In genomic region chr17:42554250-42555121, GRCh38 we compare ENCODE assay signal across 8 cellular contexts. TPM values are rescaled to one million over a fixed set of nuclear protein-coding genes. Genes with fewer than 3 reads are reported as not detected.
DNase-seq lines count a peak whose midpoint lies in the region; ATAC-seq, FAIRE-seq and TF ChIP-seq lines count a peak whose summit lies in the region.

No MANE protein-coding gene starts in this region.

- 3% methylated on average over 45 of the region's 82 CpGs for WGBS in A549 (ENCODE audit: missing lambda C conversion rate)

- TF ChIP-seq EP300 in A549 (IDR thresholded peaks at IDR 0.05): no peak

- peaks cover 22% of the 10 kb centered on the region for H3K4me1 Mint-ChIP-seq in activated CD4-positive, alpha-beta T cell treated with anti-CD3 and anti-CD28 coated beads for 36 hours

- no peaks in the 10 kb centered on the region for H3K9me3 ChIP-seq in A549

- no peaks in the 10 kb centered on the region for H3K9me3 Mint-ChIP-seq in activated CD4-positive, alpha-beta T cell treated with anti-CD3 and anti-CD28 coated beads for 36 hours (ENCODE audit: low read depth)

- peak overlapping the region; percentile 85 for H3K4me3 Mint-ChIP-seq in activated CD4-positive, alpha-beta T cell treated with anti-CD3 and anti-CD28 coated beads for 36 hours

- ATAC-seq in A549 (peak; percentile 81 to 89), HG03095 (IDR thresholded peaks at IDR 0.05; ENCODE audit: unreplicated experiment) (peak; percentile 64)
- ATAC-seq in activated CD4-positive, alpha-beta T cell treated with anti-CD3 and anti-CD28 coated beads for 36 hours: peak; percentile 85

- FAIRE-seq in A549 (lab: Jason Lieb, UNC): no peak

- no peak for TF ChIP-seq CTCF in A549 (IDR thresholded peaks at IDR 0.05)

- TF ChIP-seq POLR2A in A549 (IDR thresholded peaks at IDR 0.05; ENCODE audit: low read length): peak; percentile 88
- TF ChIP-seq POLR2A in GM18526 (IDR thresholded peaks at IDR 0.05; ENCODE audit: extremely low read depth, insufficient read length): peak; percentile 78

- no peak for TF ChIP-seq RAD21 in A549 (conservative IDR thresholded peaks at IDR 0.05 in 1 of 2, IDR thresholded peaks at IDR 0.05 in 1 of 2)

- H3K4me3 ChIP-seq in A549: peak overlapping the region; percentile 87

- H3K4me2 ChIP-seq in A549: peak overlapping the region; percentile 92

- POLR2A ChIA-PET in A549 (lab: Yijun Ruan, JAX): interaction anchor here (0.7 to 1.8 kb wide), 7 partner anchors 12 to 444 kb away, joined by 3 to 7 read pairs (median 4); partner anchors contain the start of genes MLX, NAGLU, PSMC3IP and RPL27
- POLR2A ChIA-PET in activated CD4-positive, alpha-beta T cell treated with anti-CD3 and anti-CD28 coated beads for 36 hours (lab: Charles Lee): interaction anchor here (0.6 kb wide), 2 partner anchors 260 to 569 kb away, joined by 3 to 4 read pairs; no protein-coding TSS in a partner anchor

- H3K27ac Mint-ChIP-seq in activated CD4-positive, alpha-beta T cell treated with anti-CD3 and anti-CD28 coated beads for 36 hours: peak overlapping the region; percentile 92

- no peaks in the 10 kb centered on the region for H3K27me3 ChIP-seq in layer of hippocampus (ENCODE audit: control insufficient read depth, insufficient read depth, low read length)

- CTCF ChIA-PET in A549 (lab: Yijun Ruan, JAX): interaction anchor here (0.6 to 3.3 kb wide), 10 partner anchors 9 to 234 kb away, joined by 3 to 13 read pairs (median 4); partner anchors contain the start of genes NAGLU and PSMC3IP
- CTCF ChIA-PET in activated CD4-positive, alpha-beta T cell treated with anti-CD3 and anti-CD28 coated beads for 36 hours (lab: Charles Lee): interaction anchor here (0.5 to 2.0 kb wide), 6 partner anchors 13 to 301 kb away, joined by 3 to 8 read pairs (median 3); partner anchors contain the start of genes NAGLU and PSMC3IP

- peak overlapping the region; percentile 94 for H3K27ac ChIP-seq in A549
- peak overlapping the region; percentile 85 for H3K27ac ChIP-seq in cingulate gyrus (ENCODE audit: low read depth, low read length)
- peak overlapping the region; percentile 87 for H3K27ac ChIP-seq in layer of hippocampus (ENCODE audit: low read depth, low read length)

- no peaks in the 10 kb centered on the region for H3K36me3 Mint-ChIP-seq in activated CD4-positive, alpha-beta T cell treated with anti-CD3 and anti-CD28 coated beads for 36 hours (ENCODE audit: low read depth)

- intact Hi-C loops in activated CD4-positive, alpha-beta T cell treated with anti-CD3 and anti-CD28 coated beads for 36 hours (cut with DNase I, micrococcal nuclease): loop anchor here (1.0 kb wide), 1 partner anchor 18 kb away; the partner anchor contains the start of gene NAGLU (in 2 of the 2)

- H3K4me1 ChIP-seq in A549: peaks cover 17% of the 10 kb centered on the region

- DNase-seq in A549 (ENCODE audit: low read depth in 1 of 2, low spot score in 1 of 2) (peak; percentile 82 to 88), NCI-H446 (lab: John Stamatoyannopoulos, UW) (peak; percentile 11 to 78)
- peak; percentile 85 for DNase-seq in activated CD4-positive, alpha-beta T cell treated with anti-CD3 and anti-CD28 coated beads for 36 hours
- peak; percentile 75 for DNase-seq in stimulated activated CD4-positive, alpha-beta T cell treated with anti-CD3 and anti-CD28 coated beads, Interleukin-1b, Interleukin-23, amount 100 ng/mL, for 48 hours

- H3K27me3 Mint-ChIP-seq in activated CD4-positive, alpha-beta T cell treated with anti-CD3 and anti-CD28 coated beads for 36 hours: no peaks in the 10 kb centered on the region

TF ChIP-seq in A549, 52 proteins besides CTCF, POLR2A, EP300 and RAD21 (continues in another document):
- TF ChIP-seq JUN (IDR thresholded peaks at IDR 0.05) (peak; percentile 76 to 92; a peak in 4 of 5 replicates), GATA3 (IDR thresholded peaks at IDR 0.05; ENCODE audit: borderline replicate concordance) (peak; percentile 38), BCL3 (IDR thresholded peaks at IDR 0.05) (peak; percentile 83), MAX (IDR thresholded peaks at IDR 0.05) (peak; percentile 91), EHF (CRISPR knock-in tag; IDR thresholded peaks at IDR 0.05) (no peak), MAZ (IDR thresholded peaks at IDR 0.05; ENCODE audit: borderline replicate concordance, low read depth, low read length) (no peak), HDAC2 (IDR thresholded peaks at IDR 0.05) (no peak), FOXS1 (CRISPR knock-in tag; IDR thresholded peaks at IDR 0.05) (no peak), USF2 (IDR thresholded peaks at IDR 0.05) (no peak), ZSCAN20 (CRISPR knock-in tag; IDR thresholded peaks at IDR 0.05) (no peak), TFCP2L1 (CRISPR knock-in tag; IDR thresholded peaks at IDR 0.05) (no peak), RNF2 (IDR thresholded peaks at IDR 0.05; ENCODE audit: borderline replicate concordance, low read depth) (0 out of 2 replicates have a peak, but pooled peaks have one; percentile 34), ZFP36 (IDR thresholded peaks at IDR 0.05; ENCODE audit: borderline replicate concordance, partially characterized antibody) (no peak)

RNA-seq across cellular contexts. Expression of gene HSD17B1, which starts 1.8 kb away (rescaled TPM):
- polyA plus RNA-seq in A549 (2011; rRNA removed): 0.40 and 0.49 TPM in 2 replicates
- polyA plus RNA-seq in A549 (2012; cell fraction: cytosol; rRNA removed): 1.3 and 1.4 TPM in 2 replicates
- 3.4 and 4.8 TPM in 2 replicates for polyA plus RNA-seq in A549 (2012; cell fraction: nucleus; rRNA removed)
- 1.2 to 1.9 TPM (median 1.5 TPM) in 3 replicates for polyA plus RNA-seq in A549 (2017; fragmentation: RNase III; extraction: RNeasy Plus Mini Kit Qiagen cat#74134 plus additional on column Dnase treatment)
- polyA minus RNA-seq in A549 (2011; rRNA and poly(A)+ RNA removed): 0.24 and 0.29 TPM in 2 replicates
- under 1 TPM; 0.35 to 0.41 TPM for total RNA-seq in activated CD4-positive, alpha-beta T cell treated with anti-CD3 and anti-CD28 coated beads for 36 hours

RNA-seq across cellular contexts. Expression of gene COASY, which starts 7.5 kb away (rescaled TPM):
- polyA plus RNA-seq in A549 (2011; rRNA removed) (65.4 and 77.5 TPM in 2 replicates), A549 (2017; fragmentation: RNase III; extraction: RNeasy Plus Mini Kit Qiagen cat#74134 plus additional on column Dnase treatment) (103 to 113 TPM (median 112 TPM) in 3 replicates)
- polyA plus RNA-seq in A549 (2012; cell fraction: cytosol; rRNA removed): 116 and 139 TPM in 2 replicates
- polyA plus RNA-seq in A549 (2012; cell fraction: nucleus; rRNA removed): 273 and 349 TPM in 2 replicates
- 86.3 and 94.3 TPM in 2 replicates for polyA minus RNA-seq in A549 (2011; rRNA and poly(A)+ RNA removed)
- 100 to 1,000 TPM in 1 of 2 experiments, 10 to 100 TPM in 1; 83.3 to 105 TPM for total RNA-seq in activated CD4-positive, alpha-beta T cell treated with anti-CD3 and anti-CD28 coated beads for 36 hours

RNA-seq across cellular contexts. Expression of gene MLX, which starts 12.4 kb away (rescaled TPM):
- polyA plus RNA-seq in A549 (2011; rRNA removed) (48.0 and 48.6 TPM in 2 replicates), A549 (2017; fragmentation: RNase III; extraction: RNeasy Plus Mini Kit Qiagen cat#74134 plus additional on column Dnase treatment) (46.3 to 48.1 TPM (median 47.0 TPM) in 3 replicates)
- polyA plus RNA-seq in A549 (2012; cell fraction: cytosol; rRNA removed): 34.8 and 40.4 TPM in 2 replicates
- polyA plus RNA-seq in A549 (2012; cell fraction: nucleus; rRNA removed): 39.8 and 41.7 TPM in 2 replicates
- 49.3 and 59.8 TPM in 2 replicates for polyA minus RNA-seq in A549 (2011; rRNA and poly(A)+ RNA removed)
- total RNA-seq in activated CD4-positive, alpha-beta T cell treated with anti-CD3 and anti-CD28 coated beads for 36 hours: 10 to 100 TPM; 38.7 to 40.7 TPM

RNA-seq across cellular contexts. Expression of gene NAGLU, which starts 18.4 kb away (rescaled TPM):
- polyA plus RNA-seq in A549 (2011; rRNA removed) (17.8 and 18.0 TPM in 2 replicates), A549 (2017; fragmentation: RNase III; extraction: RNeasy Plus Mini Kit Qiagen cat#74134 plus additional on column Dnase treatment) (28.2 to 34.5 TPM (median 34.0 TPM) in 3 replicates)
- 33.3 and 49.9 TPM in 2 replicates for polyA plus RNA-seq in A549 (2012; cell fraction: cytosol; rRNA removed)
- 125 and 164 TPM in 2 replicates for polyA plus RNA-seq in A549 (2012; cell fraction: nucleus; rRNA removed)
- polyA minus RNA-seq in A549 (2011; rRNA and poly(A)+ RNA removed): 22.4 and 34.9 TPM in 2 replicates
- total RNA-seq in activated CD4-positive, alpha-beta T cell treated with anti-CD3 and anti-CD28 coated beads for 36 hours: 10 to 100 TPM in 1 of 2 experiments, 1 to 10 TPM in 1; 9.7 to 12.5 TPM

RNA-seq across cellular contexts. Expression of gene PSMC3IP, which starts 23.0 kb away (rescaled TPM):
- polyA plus RNA-seq in A549 (2011; rRNA removed) (17.8 and 26.1 TPM in 2 replicates), A549 (2017; fragmentation: RNase III; extraction: RNeasy Plus Mini Kit Qiagen cat#74134 plus additional on column Dnase treatment) (37.3 to 40.7 TPM (median 37.9 TPM) in 3 replicates)
- 26.0 and 33.5 TPM in 2 replicates for polyA plus RNA-seq in A549 (2012; cell fraction: cytosol; rRNA removed)
- polyA plus RNA-seq in A549 (2012; cell fraction: nucleus; rRNA removed): 25.9 and 35.2 TPM in 2 replicates
- 8.3 and 9.2 TPM in 2 replicates for polyA minus RNA-seq in A549 (2011; rRNA and poly(A)+ RNA removed)
- 10 to 100 TPM; 27.0 to 28.9 TPM for total RNA-seq in activated CD4-positive, alpha-beta T cell treated with anti-CD3 and anti-CD28 coated beads for 36 hours

Comparison
In these comparisons a context has a peak if more than half of its experiments do, and no peak if none do; other contexts are left out.
1. Peak in every context shown above with its lines: DNase-seq, ATAC-seq, H3K4me3 ChIP-seq and H3K27ac ChIP-seq.